In genomic region chr4:170047774-170048354, GRCh38 we compare ENCODE assay signal across 8 cellular contexts. TPM values are rescaled to one million over a fixed set of nuclear protein-coding genes. Genes with fewer than 3 reads are reported as not detected.
A peak's percentile ranks its signal among the peaks of the same experiment; 100 is the strongest.
DNase-seq lines count a peak whose midpoint lies in the region; ATAC-seq and TF ChIP-seq lines count a peak whose summit lies in the region.

No MANE protein-coding gene starts in this region.

- H3K4me1 ChIP-seq in GM23248 (ENCODE audit: insufficient read depth) (no peaks in the 10 kb centered on the region), osteoblast (ENCODE audit: insufficient read depth, low read length) (no peaks in the 10 kb centered on the region)

- H3K4me3 Mint-ChIP-seq in CD4-positive, alpha-beta T cell: no peak overlapping the region
- no peak overlapping the region for H3K4me3 Mint-ChIP-seq in activated CD8-positive, alpha-beta memory T cell treated with anti-CD3 and anti-CD28 coated beads, Interleukin-2, amount 10 ng/mL, durations not matched to agents 7 days and 5 days

- H3K9me2 ChIP-seq in GM23248 (ENCODE audit: insufficient read depth): no peaks in the 10 kb centered on the region

- peak; percentile 89 for TF ChIP-seq CTCF in CD4-positive, alpha-beta T cell (IDR thresholded peaks at IDR 0.05)
- TF ChIP-seq CTCF in fibroblast of mammary gland (conservative IDR thresholded peaks at IDR 0.05; ENCODE audit: control insufficient read depth, insufficient read depth, low read depth, low read length) (peak; percentile 69), osteoblast (IDR thresholded peaks at IDR 0.05; ENCODE audit: extremely low read depth, low read depth, low read length) (peak; percentile 86)

- no peaks in the 10 kb centered on the region for H3K9me3 Mint-ChIP-seq in CD4-positive, alpha-beta T cell
- no peaks in the 10 kb centered on the region for H3K9me3 Mint-ChIP-seq in activated CD8-positive, alpha-beta memory T cell treated with anti-CD3 and anti-CD28 coated beads, Interleukin-2, amount 10 ng/mL, durations not matched to agents 7 days and 5 days (ENCODE audit: low read depth)

- H3K9ac ChIP-seq in GM23248: no peak overlapping the region

- H3K36me3 ChIP-seq in GM23248 (ENCODE audit: low read depth): no peaks in the 10 kb centered on the region
- H3K36me3 ChIP-seq in osteoblast (ENCODE audit: insufficient read depth, low read length): no peaks in the 10 kb centered on the region

- ATAC-seq in CD4-positive, alpha-beta T cell (ENCODE audit: poor library complexity): no peak
- ATAC-seq in activated CD8-positive, alpha-beta memory T cell treated with anti-CD3 and anti-CD28 coated beads, Interleukin-2, amount 10 ng/mL, durations not matched to agents 7 days and 5 days: no peak
- ATAC-seq in HG03045 (IDR thresholded peaks at IDR 0.05; ENCODE audit: unreplicated experiment): no peak

- intact Hi-C loops in CD4-positive, alpha-beta T cell (cut with DNase I, micrococcal nuclease): loop anchor here (1.0 to 5.0 kb wide), 5 partner anchors 238 to 1126 kb away; partner anchors contain the start of gene NEK1 (in 1 of the 2)

- no peaks in the 10 kb centered on the region for H3F3A ChIP-seq in GM23248 (ENCODE audit: insufficient read depth)

- no peaks in the 10 kb centered on the region for H3K36me3 Mint-ChIP-seq in CD4-positive, alpha-beta T cell (ENCODE audit: low read depth)
- H3K36me3 Mint-ChIP-seq in activated CD8-positive, alpha-beta memory T cell treated with anti-CD3 and anti-CD28 coated beads, Interleukin-2, amount 10 ng/mL, durations not matched to agents 7 days and 5 days: no peaks in the 10 kb centered on the region

- 12 to 13% methylated on average over 4 of the region's 4 CpGs for WGBS in GM23248 (ENCODE audit: low coverage in 1 of 2, low lambda C conversion rate in 2 of 2, missing lambda C conversion rate in 2 of 2), 2 experiments

- peak; percentile 27 to 54 (median 35) for DNase-seq in CD4-positive, alpha-beta T cell
- DNase-seq in GM23248 (peak; percentile 71), NCI-H69 (lab: John Stamatoyannopoulos, UW) (peak; percentile 55), fibroblast of mammary gland (ENCODE audit: low read depth) (peak; percentile 73), osteoblast (ENCODE audit: insufficient read length, low spot score, missing footprints) (peak; percentile 75), NCI-H226 (no peak)
- DNase-seq in activated CD8-positive, alpha-beta memory T cell treated with anti-CD3 and anti-CD28 coated beads, Interleukin-2, amount 10 ng/mL, durations not matched to agents 7 days and 5 days: peak; percentile 63

- CTCF ChIA-PET in CD4-positive, alpha-beta T cell (lab: Charles Lee): interaction anchor here (0.6 to 1.4 kb wide), 3 partner anchors 238 to 429 kb away, joined by 3 to 10 read pairs (median 3); no protein-coding TSS in a partner anchor
- CTCF ChIA-PET in activated CD8-positive, alpha-beta memory T cell treated with anti-CD3 and anti-CD28 coated beads, Interleukin-2, amount 10 ng/mL, durations not matched to agents 7 days and 5 days (lab: Charles Lee): interaction anchor here (0.6 to 2.0 kb wide), 6 partner anchors 8 to 435 kb away, joined by 3 to 19 read pairs (median 4); partner anchors contain the start of gene NEK1

- H3K27me3 ChIP-seq in CD4-positive, alpha-beta T cell (ENCODE audit: control insufficient read depth, insufficient read depth, low read length): no peaks in the 10 kb centered on the region
- H3K27me3 ChIP-seq in GM23248 (replicated peaks; ENCODE audit: insufficient read depth) (0 out of 2 replicates have a peak, but pooled peaks cover 11% of the 10 kb centered on the region), osteoblast (ENCODE audit: insufficient read depth, low read length) (no peaks in the 10 kb centered on the region)

- H3K27ac Mint-ChIP-seq in CD4-positive, alpha-beta T cell: no peak overlapping the region
- H3K27ac Mint-ChIP-seq in activated CD8-positive, alpha-beta memory T cell treated with anti-CD3 and anti-CD28 coated beads, Interleukin-2, amount 10 ng/mL, durations not matched to agents 7 days and 5 days: no peak overlapping the region

- no peak overlapping the region for H2AFZ ChIP-seq in GM23248
- no peak overlapping the region for H2AFZ ChIP-seq in osteoblast (ENCODE audit: low read length)

- H3K27me3 Mint-ChIP-seq in CD4-positive, alpha-beta T cell: peaks cover 5% of the 10 kb centered on the region
- peaks cover 6% of the 10 kb centered on the region for H3K27me3 Mint-ChIP-seq in activated CD8-positive, alpha-beta memory T cell treated with anti-CD3 and anti-CD28 coated beads, Interleukin-2, amount 10 ng/mL, durations not matched to agents 7 days and 5 days

- H3K4me1 Mint-ChIP-seq in CD4-positive, alpha-beta T cell (ENCODE audit: low read depth): no peaks in the 10 kb centered on the region
- H3K4me1 Mint-ChIP-seq in activated CD8-positive, alpha-beta memory T cell treated with anti-CD3 and anti-CD28 coated beads, Interleukin-2, amount 10 ng/mL, durations not matched to agents 7 days and 5 days: no peaks in the 10 kb centered on the region

- H3K79me2 ChIP-seq in GM23248 (ENCODE audit: insufficient read depth): no peaks in the 10 kb centered on the region
- no peaks in the 10 kb centered on the region for H3K79me2 ChIP-seq in osteoblast (ENCODE audit: insufficient read depth, low read length)

- POLR2A ChIA-PET in CD4-positive, alpha-beta T cell (lab: Charles Lee): interaction anchor here (0.7 kb wide), 1 partner anchor 428 kb away, joined by 3 read pairs; the partner anchor contains the start of gene CLCN3

- H4K20me1 ChIP-seq in GM23248 (ENCODE audit: insufficient read depth) (no peaks in the 10 kb centered on the region), osteoblast (ENCODE audit: insufficient read depth, low read length) (no peaks in the 10 kb centered on the region)

- H3K27ac ChIP-seq in CD4-positive, alpha-beta T cell (ENCODE audit: low read depth, low read length): no peak overlapping the region
- H3K27ac ChIP-seq in GM23248 (no peak overlapping the region), osteoblast (ENCODE audit: low read depth, low read length) (no peak overlapping the region)

- no peak overlapping the region for H3K4me2 ChIP-seq in GM23248 (ENCODE audit: unreplicated experiment)
- no peak overlapping the region for H3K4me2 ChIP-seq in osteoblast (ENCODE audit: insufficient read depth, low read length)

- in situ Hi-C loops in GM23248 (cut with MboI): loop anchor here (25.0 kb wide), 1 partner anchor 436 kb away; the partner anchor contains the start of genes CLCN3 and NEK1

- no peaks in the 10 kb centered on the region for H3K9me3 ChIP-seq in CD4-positive, alpha-beta T cell (ENCODE audit: control insufficient read depth, low read length)
- H3K9me3 ChIP-seq in GM23248 (ENCODE audit: low read depth) (no peaks in the 10 kb centered on the region), osteoblast (ENCODE audit: low read depth, low read length) (no peaks in the 10 kb centered on the region)

- H3K4me3 ChIP-seq in GM23248: no peak overlapping the region
- no peak overlapping the region for H3K4me3 ChIP-seq in fibroblast of mammary gland (ENCODE audit: control insufficient read depth, low read depth, low read length)
- H3K4me3 ChIP-seq in osteoblast (ENCODE audit: insufficient read depth, low read length): no peak overlapping the region

RNA-seq across cellular contexts. Expression of gene MFAP3L, which starts 21.7 kb away (rescaled TPM):
- 1 to 10 TPM in 1 of 2 experiments, under 1 TPM in 1; 0.59 to 1.3 TPM for total RNA-seq in CD4-positive, alpha-beta T cell
- 19.3 and 20.8 TPM in 2 replicates for total RNA-seq in GM23248 (2014; rRNA removed; shearing (Covaris generic))
- polyA plus RNA-seq in GM23248 (2016; fragmentation: Nextera tagmentation; extraction: Ambion mirVana): 5.2 and 6.4 TPM in 2 replicates
- under 1 TPM; 0.06 to 0.59 TPM for total RNA-seq in activated CD8-positive, alpha-beta memory T cell treated with anti-CD3 and anti-CD28 coated beads, Interleukin-2, amount 10 ng/mL, durations not matched to agents 7 days and 5 days
- 7.6 and 8.0 TPM in 2 replicates for total RNA-seq in osteoblast

RNA-seq across cellular contexts. Expression of gene AADAT, which starts 41.9 kb away (rescaled TPM):
- not detected for total RNA-seq in CD4-positive, alpha-beta T cell
- 4.3 and 4.8 TPM in 2 replicates for total RNA-seq in GM23248 (2014; rRNA removed; shearing (Covaris generic))
- 5.9 and 7.7 TPM in 2 replicates for polyA plus RNA-seq in GM23248 (2016; fragmentation: Nextera tagmentation; extraction: Ambion mirVana)
- total RNA-seq in activated CD8-positive, alpha-beta memory T cell treated with anti-CD3 and anti-CD28 coated beads, Interleukin-2, amount 10 ng/mL, durations not matched to agents 7 days and 5 days: not detected
- 4.0 and 6.5 TPM in 2 replicates for total RNA-seq in osteoblast
